Comparison of ENCODE assay signal across 27 cellular contexts in genomic region chr10:113929522-113929921, GRCh38.
"Had no signal": no experiment of that assay in that cellular context is flagged by ENCODE, and none has a peak within 500 bp of the region (broad histone marks: within the 10 kb centered on the region; RNA-seq: fewer than 3 reads in every experiment).

No MANE protein-coding gene starts in this region.

- H3K36me3 ChIP-seq: esophagus squamous epithelium, heart right ventricle, left ventricle myocardium inferior, lower lobe of right lung, ovary, sigmoid colon, spleen, suprapubic skin had no signal

- H3K9me3 ChIP-seq: ovary, psoas muscle, sigmoid colon, suprapubic skin had no signal

- H3K27me3 ChIP-seq: esophagus squamous epithelium, heart right ventricle, ovary, sigmoid colon, suprapubic skin had no signal

- H3K4me1 Mint-ChIP-seq: naive thymus-derived CD8-positive, alpha-beta T cell; stimulated activated naive CD8-positive, alpha-beta T cell treated with anti-CD3 and anti-CD28 coated beads, Interleukin-15, amount 100 ng/mL, for 72 hours had no signal

- FAIRE-seq: islet of Langerhans had no signal

- ATAC-seq: heart right ventricle; lower lobe of right lung; naive thymus-derived CD8-positive, alpha-beta T cell; psoas muscle; right cardiac atrium; stimulated activated naive CD8-positive, alpha-beta T cell treated with anti-CD3 and anti-CD28 coated beads, Interleukin-15, amount 100 ng/mL, for 72 hours had no signal

- H3K4me3 ChIP-seq: coronary artery, esophagus squamous epithelium, heart right ventricle, left ventricle myocardium inferior, lower lobe of right lung, ovary, psoas muscle, sigmoid colon, spleen, suprapubic skin had no signal

- H3K27ac ChIP-seq: coronary artery, esophagus squamous epithelium, heart right ventricle, left ventricle myocardium inferior, lower lobe of right lung, ovary, psoas muscle, sigmoid colon, spleen, suprapubic skin had no signal

- DNase-seq: dermis blood vessel endothelial cell; effector memory CD4-positive, alpha-beta T cell; erythroblast; esophagus squamous epithelium; foreskin melanocyte; glutamatergic neuron; heart right ventricle; hippocampal formation; kidney glomerular epithelial cell; left colon; left ventricle myocardium inferior; lower lobe of right lung; naive thymus-derived CD8-positive, alpha-beta T cell; nephron progenitor cell; occipital lobe; ovary; posterior cingulate gyrus; psoas muscle; right cardiac atrium; sigmoid colon; spleen; stimulated activated naive CD4-positive, alpha-beta T cell; stimulated activated naive CD8-positive, alpha-beta T cell treated with anti-CD3 and anti-CD28 coated beads, Interleukin-15, amount 100 ng/mL, for 72 hours; trophoblast cell had no signal

- H3K4me1 ChIP-seq: esophagus squamous epithelium, heart right ventricle, lower lobe of right lung, psoas muscle, sigmoid colon, suprapubic skin had no signal

- H3K27ac Mint-ChIP-seq: naive thymus-derived CD8-positive, alpha-beta T cell; nephron progenitor cell; stimulated activated naive CD8-positive, alpha-beta T cell treated with anti-CD3 and anti-CD28 coated beads, Interleukin-15, amount 100 ng/mL, for 72 hours had no signal

- H3K4me3 Mint-ChIP-seq: naive thymus-derived CD8-positive, alpha-beta T cell; nephron progenitor cell; stimulated activated naive CD8-positive, alpha-beta T cell treated with anti-CD3 and anti-CD28 coated beads, Interleukin-15, amount 100 ng/mL, for 72 hours had no signal
